ENCODE assay signal across 29 cellular contexts in genomic region chr17:15087946-15088345, GRCh38.
"Had no signal": no experiment of that assay in that cellular context is flagged by ENCODE, and none has a peak within 500 bp of the region (broad histone marks: within the 10 kb centered on the region; RNA-seq: fewer than 3 reads in every experiment).

No MANE protein-coding gene starts in this region.

- H3K4me1 Mint-ChIP-seq: activated B cell treated with CpG ODN at 0.5 μM for 24 hours; activated naive CD4-positive, alpha-beta T cell treated with anti-CD3 and anti-CD28 coated beads, Interleukin-2, amount 10 ng/mL, durations not matched to agents 7 days and 5 days; activated naive CD8-positive, alpha-beta T cell treated with anti-CD3 and anti-CD28 coated beads, Interleukin-2, amount 50 U/mL, for 24 hours had no signal

- H3K4me3 ChIP-seq: Peyer's patch had no signal

- H3K27me3 ChIP-seq: Peyer's patch had no signal

- H3K4me3 Mint-ChIP-seq: activated B cell treated with CpG ODN at 0.5 μM for 24 hours; activated CD4-positive, alpha-beta memory T cell treated with anti-CD3 and anti-CD28 coated beads for 36 hours; activated naive CD4-positive, alpha-beta T cell treated with anti-CD3 and anti-CD28 coated beads, Interleukin-2, amount 10 ng/mL, durations not matched to agents 7 days and 5 days; activated naive CD8-positive, alpha-beta T cell; activated naive CD8-positive, alpha-beta T cell treated with anti-CD3 and anti-CD28 coated beads, Interleukin-2, amount 50 U/mL, for 24 hours; brain had no signal

- ATAC-seq: activated naive CD8-positive, alpha-beta T cell treated with anti-CD3 and anti-CD28 coated beads, Interleukin-2, amount 50 U/mL, for 24 hours had no signal

- H3K27me3 Mint-ChIP-seq: activated naive CD4-positive, alpha-beta T cell treated with anti-CD3 and anti-CD28 coated beads, Interleukin-2, amount 10 ng/mL, durations not matched to agents 7 days and 5 days; brain had no signal

- H3K4me1 ChIP-seq: Peyer's patch had no signal

- H3K27ac ChIP-seq: KMS-11, Peyer's patch, VCaP had no signal

- H3K36me3 ChIP-seq: Peyer's patch had no signal

- H3K9me3 ChIP-seq: Peyer's patch had no signal

- H3K27ac Mint-ChIP-seq: activated B cell treated with CpG ODN at 0.5 μM for 24 hours; activated CD4-positive, alpha-beta memory T cell treated with anti-CD3 and anti-CD28 coated beads for 36 hours; activated naive CD4-positive, alpha-beta T cell treated with anti-CD3 and anti-CD28 coated beads, Interleukin-2, amount 10 ng/mL, durations not matched to agents 7 days and 5 days; activated naive CD8-positive, alpha-beta T cell; activated naive CD8-positive, alpha-beta T cell treated with anti-CD3 and anti-CD28 coated beads, Interleukin-2, amount 50 U/mL, for 24 hours had no signal

- H3K4me2 ChIP-seq: KMS-11 had no signal

- H3K9me3 Mint-ChIP-seq: activated B cell treated with CpG ODN at 0.5 μM for 24 hours; activated CD4-positive, alpha-beta memory T cell treated with anti-CD3 and anti-CD28 coated beads for 36 hours; activated naive CD4-positive, alpha-beta T cell treated with anti-CD3 and anti-CD28 coated beads, Interleukin-2, amount 10 ng/mL, durations not matched to agents 7 days and 5 days; activated naive CD8-positive, alpha-beta T cell treated with anti-CD3 and anti-CD28 coated beads, Interleukin-2, amount 50 U/mL, for 24 hours; brain had no signal

- H3K9ac ChIP-seq: KMS-11 had no signal

- H3K36me3 Mint-ChIP-seq: activated CD4-positive, alpha-beta memory T cell treated with anti-CD3 and anti-CD28 coated beads for 36 hours; activated naive CD4-positive, alpha-beta T cell treated with anti-CD3 and anti-CD28 coated beads, Interleukin-2, amount 10 ng/mL, durations not matched to agents 7 days and 5 days; activated naive CD8-positive, alpha-beta T cell; brain had no signal

- DNase-seq: activated B cell treated with CpG ODN at 0.5 μM for 24 hours; activated CD4-positive, alpha-beta memory T cell treated with anti-CD3 and anti-CD28 coated beads for 36 hours; activated CD4-positive, alpha-beta T cell treated with anti-CD3 and anti-CD28 coated beads for 4 hours; activated CD4-positive, alpha-beta T cell treated with anti-CD3 and anti-CD28 coated beads, Interleukin-2, amount 50 U/mL, for 1 hour; activated CD4-positive, CD25-positive, alpha-beta regulatory T cell treated with anti-CD3 and anti-CD28 coated beads, Interleukin-2, amount 50 U/mL, for 72 hours; activated CD8-positive, alpha-beta memory T cell treated with anti-CD3 and anti-CD28 coated beads, Interleukin-2, amount 50 U/mL, for 4 hours; activated effector memory CD4-positive, alpha-beta T cell treated with Interleukin-2 at 50 U/mL for 16 hours; activated naive CD4-positive, alpha-beta T cell treated with anti-CD3 and anti-CD28 coated beads, Interleukin-2, amount 10 ng/mL, durations not matched to agents 7 days and 5 days; activated naive CD8-positive, alpha-beta T cell treated with anti-CD3 and anti-CD28 coated beads, Interleukin-2, amount 50 U/mL, for 24 hours; activated T-cell treated with anti-CD3 and anti-CD28 coated beads for 4 hours; activated T-cell treated with anti-CD3 and anti-CD28 coated beads, Interleukin-2, amount 50 U/mL, for 48 hours; anterior cingulate cortex; central memory CD4-positive, alpha-beta T cell; NCI-H1105 treated with DMSO at 0.1 percent for 48 hours; NCI-H1436 treated with DMSO at 0.1 percent for 48 hours; NCI-H1694 treated with DMSO at 0.1 percent for 48 hours; NCI-H2029; NCI-H345; NCI-H524 treated with DMSO at 0.1 percent for 48 hours; Peyer's patch; RPMI8226; SW 1271; T-helper 1 cell; T-helper 2 cell; T-helper 9 cell had no signal
